Comparison of ENCODE assay signal across 16 cellular contexts in genomic region chr3:11832964-11833621, GRCh38. TPM values are rescaled to one million over a fixed set of nuclear protein-coding genes. Genes with fewer than 3 reads are reported as not detected.
DNase-seq lines count a peak whose midpoint lies in the region; ATAC-seq and TF ChIP-seq lines count a peak whose summit lies in the region.
"Had no signal": no experiment of that assay in that cellular context is flagged by ENCODE, and none has a peak within 500 bp of the region (broad histone marks: within the 10 kb centered on the region; RNA-seq: fewer than 3 reads in every experiment).

No MANE protein-coding gene starts in this region.

- H3K36me3 Mint-ChIP-seq in activated T-helper 17 cell treated with anti-CD3 and anti-CD28 coated beads, Interleukin-2, amount 50 U/mL, for 72 hours (ENCODE audit: low read depth), result peaks cover 98% of the 10 kb centered on the region
- H3K36me3 Mint-ChIP-seq in endodermal cell (ENCODE audit: low read depth) (peaks cover 60% of the 10 kb centered on the region), Calu3 (ENCODE audit: insufficient read depth, unreplicated experiment) (peaks cover 27% of the 10 kb centered on the region)

- no peak for ATAC-seq in activated T-helper 17 cell treated with anti-CD3 and anti-CD28 coated beads, Interleukin-2, amount 50 U/mL, for 72 hours (replicated peaks)

- H3K4me3 ChIP-seq in endodermal cell (ENCODE audit: low read length), result no peak overlapping the region
- no peak overlapping the region for H3K4me3 ChIP-seq in liver (ENCODE audit: low read depth in 1 of 3, low read length in 3 of 3)

- H3K9me3 Mint-ChIP-seq in activated T-helper 17 cell treated with anti-CD3 and anti-CD28 coated beads, Interleukin-2, amount 50 U/mL, for 72 hours, result no peaks in the 10 kb centered on the region
- H3K9me3 Mint-ChIP-seq in endodermal cell (no peaks in the 10 kb centered on the region), Calu3 (ENCODE audit: low read depth, unreplicated experiment) (no peaks in the 10 kb centered on the region)

- no peaks in the 10 kb centered on the region for H3K27me3 Mint-ChIP-seq in activated T-helper 17 cell treated with anti-CD3 and anti-CD28 coated beads, Interleukin-2, amount 50 U/mL, for 72 hours
- no peaks in the 10 kb centered on the region for H3K27me3 Mint-ChIP-seq in endodermal cell (ENCODE audit: insufficient read depth)
- H3K27me3 Mint-ChIP-seq in Calu3 (ENCODE audit: unreplicated experiment), result no peaks in the 10 kb centered on the region

- TF ChIP-seq CTCF in endodermal cell (conservative IDR thresholded peaks at IDR 0.05), result no peak
- no peak for TF ChIP-seq CTCF in liver (IDR thresholded peaks at IDR 0.05; ENCODE audit: low read depth, low read length, missing input control)
- no peak for TF ChIP-seq CTCF in Calu3 (IDR thresholded peaks at IDR 0.05; ENCODE audit: unreplicated experiment)

- peaks cover 5% of the 10 kb centered on the region for H3K4me1 Mint-ChIP-seq in activated T-helper 17 cell treated with anti-CD3 and anti-CD28 coated beads, Interleukin-2, amount 50 U/mL, for 72 hours
- no peaks in the 10 kb centered on the region for H3K4me1 Mint-ChIP-seq in endodermal cell
- H3K4me1 Mint-ChIP-seq in Calu3 (ENCODE audit: low read depth, unreplicated experiment), result no peaks in the 10 kb centered on the region

- no peak overlapping the region for H3K4me3 Mint-ChIP-seq in activated T-helper 17 cell treated with anti-CD3 and anti-CD28 coated beads, Interleukin-2, amount 50 U/mL, for 72 hours
- H3K4me3 Mint-ChIP-seq in endodermal cell (no peak overlapping the region), Calu3 (ENCODE audit: low read depth, unreplicated experiment) (no peak overlapping the region)

- peak in 1 of 2 donors; percentile 12 for TF ChIP-seq RAD21 in liver (IDR thresholded peaks at IDR 0.05)

- no TSS peak for BruUV-seq in Calu3 (replicated peaks; lab: Mats Ljungman, UMichigan)

- H3K9me3 ChIP-seq in endodermal cell (ENCODE audit: control insufficient read depth, low read length), result no peaks in the 10 kb centered on the region
- no peaks in the 10 kb centered on the region for H3K9me3 ChIP-seq in liver (ENCODE audit: control insufficient read depth in 4 of 4, low read length in 3 of 4)

- no peaks in the 10 kb centered on the region for H3K4me1 ChIP-seq in endodermal cell (ENCODE audit: control insufficient read depth, insufficient read depth, low read length)
- peaks cover 0 to 16% (median 14%) of the 10 kb centered on the region in 4 donors for H3K4me1 ChIP-seq in liver (ENCODE audit: control insufficient read depth in 4 of 4, insufficient read depth in 4 of 4, low read length in 3 of 4)

- peak overlapping the region; percentile 62 for H3K27ac Mint-ChIP-seq in activated T-helper 17 cell treated with anti-CD3 and anti-CD28 coated beads, Interleukin-2, amount 50 U/mL, for 72 hours
- peak overlapping the region; percentile 13 for H3K27ac Mint-ChIP-seq in endodermal cell
- H3K27ac Mint-ChIP-seq in Calu3 (ENCODE audit: unreplicated experiment), result no peak overlapping the region

- CTCF ChIA-PET in Calu3 (lab: Charles Lee), result no interaction called here

- WGBS in endodermal cell (ENCODE audit: insufficient coverage in 1 of 2, insufficient read length in 1 of 2), 2 experiments, result 60 to 64% methylated on average over 6 to 7 of the region's 7 CpGs
- whole genome bisulfite sequencing in liver, result 38% methylated on average over 7 of the region's 7 CpGs

- intact Hi-C loops in Calu3 (cut with micrococcal nuclease; ENCODE audit: unreplicated experiment), result no loop called here
- intact Hi-C loops in posterior vena cava (cut with DNase I), result no loop called here

- H3K27ac ChIP-seq in endodermal cell (ENCODE audit: low read depth, low read length), result no peak overlapping the region
- H3K27ac ChIP-seq in liver (ENCODE audit: low read depth in 1 of 2, low read length in 2 of 2), result no peak overlapping the region

- DNase-seq in endodermal cell (no peak), superior temporal gyrus (ENCODE audit: extremely low spot score) (peak; percentile 79), NCI-H2029 treated with DMSO at 0.1 percent for 48 hours (lab: John Stamatoyannopoulos, UW) (no peak), DMS 273 (lab: John Stamatoyannopoulos, UW; ENCODE audit: unreplicated experiment) (no peak), Calu3 (no peak), posterior vena cava (ENCODE audit: low spot score) (no peak)
- DNase-seq: activated naive CD4-positive, alpha-beta T cell treated with anti-CD3 and anti-CD28 coated beads, Interleukin-2, amount 50 U/mL, for 16 hours; COR-L47; effector CD4-positive, alpha-beta T cell; IMR-90; left cardiac atrium; NCI-H2227 treated with DMSO at 0.1 percent for 48 hours; stimulated activated CD4-positive, alpha-beta T cell treated with anti-CD3 and anti-CD28 coated beads, Interleukin-1b, Interleukin-23, amount 100 ng/mL, for 48 hours; SW 1271 had no signal

- H3K27me3 ChIP-seq in endodermal cell (ENCODE audit: control insufficient read depth, insufficient read depth, low read length, poor library complexity, severe bottlenecking) (no peaks in the 10 kb centered on the region), liver (ENCODE audit: control insufficient read depth in 4 of 4, insufficient read depth in 4 of 4, low read length in 3 of 4) (no peaks in the 10 kb centered on the region)

- H3K9ac ChIP-seq in endodermal cell (ENCODE audit: extremely low read depth, low read length, poor library complexity, severe bottlenecking) (no peak overlapping the region), liver (ENCODE audit: low read depth in 1 of 2, low read length in 2 of 2) (no peak overlapping the region)

- H3K36me3 ChIP-seq in endodermal cell (ENCODE audit: control insufficient read depth, insufficient read depth, low read length) (peaks cover 94% of the 10 kb centered on the region), liver (ENCODE audit: control insufficient read depth in 4 of 4, insufficient read depth in 3 of 4, low read depth in 1 of 4, low read length in 3 of 4) (peaks cover 9 to 32% (median 25%) of the 10 kb centered on the region in 4 donors)

TF ChIP-seq in liver, 16 proteins besides CTCF, POLR2A, EP300 and RAD21 (continues in another document):
- TF ChIP-seq HNF4G (IDR thresholded peaks at IDR 0.05) (no peak), SP1 (IDR thresholded peaks at IDR 0.05) (no peak), RXRA (IDR thresholded peaks at IDR 0.05) (peak; percentile 63 to 71), ATF3 (IDR thresholded peaks at IDR 0.05) (no peak), MAX (IDR thresholded peaks at IDR 0.05) (no peak), YY1 (IDR thresholded peaks at IDR 0.05) (peak; percentile 28), ZBTB33 (IDR thresholded peaks at IDR 0.05) (no peak), EGR1 (IDR thresholded peaks at IDR 0.05; ENCODE audit: low read depth in 2 of 2) (no peak), FOXA1 (IDR thresholded peaks at IDR 0.05) (no peak), NR2F2 (IDR thresholded peaks at IDR 0.05) (no peak), TAF1 (conservative IDR thresholded peaks at IDR 0.05) (no peak), JUND (IDR thresholded peaks at IDR 0.05) (no peak), GABPA (IDR thresholded peaks at IDR 0.05 in 1 of 2, conservative IDR thresholded peaks at IDR 0.05 in 1 of 2) (no peak)

RNA-seq across cellular contexts. Expression of gene TAMM41, which starts 13.6 kb away (rescaled TPM):
- 10 to 100 TPM; 19.7 to 22.8 TPM for total RNA-seq in activated T-helper 17 cell treated with anti-CD3 and anti-CD28 coated beads, Interleukin-2, amount 50 U/mL, for 72 hours
- total RNA-seq in endodermal cell (10 to 100 TPM; 28.5 to 31.9 TPM), liver (1 to 10 TPM; 3.0 to 5.6 TPM), Calu3 (2022) (22.8 and 26.3 TPM in 2 replicates), posterior vena cava (10 to 100 TPM; 15.5 to 15.8 TPM)
- polyA plus RNA-seq in endodermal cell (2013, experiment 1 of 2), result 26.9 TPM
- polyA plus RNA-seq in endodermal cell (2013, experiment 2 of 2), result 27.3 TPM
- 1 to 10 TPM; 4.5 to 8.7 TPM for polyA plus RNA-seq in liver
